Comparison of ENCODE assay signal across 21 cellular contexts in genomic region chr10:63219749-63220148, GRCh38.
DNase-seq lines count a peak whose midpoint lies in the region; ATAC-seq and TF ChIP-seq lines count a peak whose summit lies in the region.
"Had no signal": no experiment of that assay in that cellular context is flagged by ENCODE, and none has a peak within 500 bp of the region (broad histone marks: within the 10 kb centered on the region; RNA-seq: fewer than 3 reads in every experiment).

No MANE protein-coding gene starts in this region.

- H2AK5ac ChIP-seq in H9 (ENCODE audit: insufficient read length, low read length) = no peak overlapping the region

- H3K27me3 Mint-ChIP-seq in memory B cell (no peaks in the 10 kb centered on the region), H9 (ENCODE audit: low read depth) (no peaks in the 10 kb centered on the region)
- no peaks in the 10 kb centered on the region for H3K27me3 Mint-ChIP-seq in activated T-helper 1 cell treated with anti-CD3 and anti-CD28 coated beads, Interleukin-12 subunit alpha, Interleukin-12 subunit beta, Interleukin-2, Interleukin-4 antibody, amounts not matched to agents 30 ng/mL and 10 ng/mL and 1 ng/mL, durations not matched to agents 14 hours and 24 hours and 36 hours (ENCODE audit: insufficient read depth)
- H3K27me3 Mint-ChIP-seq: dendritic cell treated with granulocyte-macrophage colony-stimulating factor and Interleukin-4, amounts not matched to agents 40 ng/mL and 50 ng/mL, for 4 days had no signal

- H3K9me3 ChIP-seq in Karpas-422 (ENCODE audit: low read length) (no peaks in the 10 kb centered on the region), spleen (no peaks in the 10 kb centered on the region), H9 (ENCODE audit: control insufficient read depth, low read depth, low read length) (no peaks in the 10 kb centered on the region)
- H3K9me3 ChIP-seq: Caco-2, ovary, right atrium auricular region, upper lobe of left lung had no signal

- peak overlapping the region; percentile 30 for H3K4me3 Mint-ChIP-seq in memory B cell
- no peak overlapping the region for H3K4me3 Mint-ChIP-seq in H9
- no peak overlapping the region for H3K4me3 Mint-ChIP-seq in activated T-helper 1 cell treated with anti-CD3 and anti-CD28 coated beads, Interleukin-12 subunit alpha, Interleukin-12 subunit beta, Interleukin-2, Interleukin-4 antibody, amounts not matched to agents 30 ng/mL and 10 ng/mL and 1 ng/mL, durations not matched to agents 14 hours and 24 hours and 36 hours
- H3K4me3 Mint-ChIP-seq: dendritic cell treated with granulocyte-macrophage colony-stimulating factor and Interleukin-4, amounts not matched to agents 40 ng/mL and 50 ng/mL, for 4 days had no signal

- H4K20me1 ChIP-seq in Karpas-422 (ENCODE audit: insufficient read depth, low read depth, low read length) (0 out of 2 replicates have a peak, but pooled peaks cover 3% of the 10 kb centered on the region), H9 (ENCODE audit: control insufficient read depth, insufficient read depth, insufficient read length) (no peaks in the 10 kb centered on the region)

- H2BK20ac ChIP-seq in H9 (ENCODE audit: low read depth, low read length, poor library complexity, severe bottlenecking) = no peak overlapping the region

- H3K27ac Mint-ChIP-seq in memory B cell (peak overlapping the region; percentile 70), H9 (no peak overlapping the region)
- H3K27ac Mint-ChIP-seq in activated T-helper 1 cell treated with anti-CD3 and anti-CD28 coated beads, Interleukin-12 subunit alpha, Interleukin-12 subunit beta, Interleukin-2, Interleukin-4 antibody, amounts not matched to agents 30 ng/mL and 10 ng/mL and 1 ng/mL, durations not matched to agents 14 hours and 24 hours and 36 hours = no peak overlapping the region
- H3K27ac Mint-ChIP-seq: dendritic cell treated with granulocyte-macrophage colony-stimulating factor and Interleukin-4, amounts not matched to agents 40 ng/mL and 50 ng/mL, for 4 days had no signal

- H3K4me1 Mint-ChIP-seq in memory B cell (peaks cover 39% of the 10 kb centered on the region), H9 (peaks cover 29 to 43% of the 10 kb centered on the region in 2 experiments)
- H3K4me1 Mint-ChIP-seq in activated T-helper 1 cell treated with anti-CD3 and anti-CD28 coated beads, Interleukin-12 subunit alpha, Interleukin-12 subunit beta, Interleukin-2, Interleukin-4 antibody, amounts not matched to agents 30 ng/mL and 10 ng/mL and 1 ng/mL, durations not matched to agents 14 hours and 24 hours and 36 hours (ENCODE audit: low read depth) = peaks cover 49% of the 10 kb centered on the region

- no peak overlapping the region for H4K91ac ChIP-seq in H9 (ENCODE audit: insufficient read length, low read depth, low read length)

- TF ChIP-seq CTCF in spleen (IDR thresholded peaks at IDR 0.05 in 8 of 11, conservative IDR thresholded peaks at IDR 0.05 in 3 of 11) (no peak), H9 (conservative IDR thresholded peaks at IDR 0.05) (no peak)

- no peak overlapping the region for H3K23ac ChIP-seq in H9 (ENCODE audit: insufficient read length, low read depth, low read length)

- no peaks in the 10 kb centered on the region for H3K23me2 ChIP-seq in H9 (ENCODE audit: insufficient read length, low read depth, low read length, poor library complexity, severe bottlenecking)

- no peak overlapping the region for H3K56ac ChIP-seq in H9 (ENCODE audit: insufficient read length, low read depth, low read length)

- no peak overlapping the region for H3K18ac ChIP-seq in H9 (ENCODE audit: insufficient read length, low read depth, low read length)

- H3K36me3 ChIP-seq in Karpas-422 (ENCODE audit: insufficient read depth, low read length) = peaks cover 13% of the 10 kb centered on the region; the same call in 1 of the 2 replicates
- peaks cover 0 to 21% (median 13%) of the 10 kb centered on the region in 6 donors for H3K36me3 ChIP-seq in spleen
- H3K36me3 ChIP-seq: ovary, right atrium auricular region had no signal

- H2AFZ ChIP-seq in Karpas-422 (ENCODE audit: low read length) (no peak overlapping the region), H9 (ENCODE audit: low read length) (no peak overlapping the region)
- H2AFZ ChIP-seq: GM23248 had no signal

- H3K4me1 ChIP-seq in Karpas-422 (ENCODE audit: low read length) = peaks cover 57% of the 10 kb centered on the region
- H3K4me1 ChIP-seq in spleen = peaks cover 19 to 90% (median 56%) of the 10 kb centered on the region in 6 donors
- peaks cover 2% of the 10 kb centered on the region; the same call in 1 of the 2 replicates for H3K4me1 ChIP-seq in H9 (ENCODE audit: insufficient read depth, low read length)
- H3K4me1 ChIP-seq: Caco-2 had no signal

- no peak overlapping the region for H4K8ac ChIP-seq in H9 (replicated peaks; ENCODE audit: insufficient read length, low read depth, low read length)

- WGBS in spleen, 5 donors = 58 to 65% (median 63%) methylated on average over 5 of the region's 5 CpGs
- WGBS in H9 (ENCODE audit: extremely low coverage, insufficient read length, low lambda C conversion rate) = no CpG with 5 or more reads among the region's 5 CpGs

- peak; percentile 58 for ATAC-seq in memory B cell (ENCODE audit: low read depth)

- H3K36me3 Mint-ChIP-seq in memory B cell (peaks cover 5% of the 10 kb centered on the region), H9 (ENCODE audit: insufficient read depth in 1 of 3, low read depth in 3 of 3) (peaks cover 19 to 24% (median 20%) of the 10 kb centered on the region in 3 experiments; a peak in 6 of 7 replicates)
- peaks cover 13% of the 10 kb centered on the region for H3K36me3 Mint-ChIP-seq in activated T-helper 1 cell treated with anti-CD3 and anti-CD28 coated beads, Interleukin-12 subunit alpha, Interleukin-12 subunit beta, Interleukin-2, Interleukin-4 antibody, amounts not matched to agents 30 ng/mL and 10 ng/mL and 1 ng/mL, durations not matched to agents 14 hours and 24 hours and 36 hours (ENCODE audit: low read depth)

- no peak overlapping the region for H4K5ac ChIP-seq in H9 (ENCODE audit: insufficient read length, low read depth, low read length)

- H3K27ac ChIP-seq in Karpas-422 (ENCODE audit: low read length) = peak overlapping the region; percentile 45
- H3K27ac ChIP-seq in spleen = peak overlapping the region in 4 of 8 donors; percentile 0 to 49 (median 36)
- no peak overlapping the region for H3K27ac ChIP-seq in H9 (ENCODE audit: insufficient read length, low read depth, low read length)
- H3K27ac ChIP-seq: 22Rv1, GM23248, KMS-11, ovary, right atrium auricular region, upper lobe of left lung had no signal

- no peaks in the 10 kb centered on the region for H3K9me2 ChIP-seq in Karpas-422 (replicated peaks; ENCODE audit: insufficient read depth, low read length)

- intact Hi-C loops in spleen (cut with DNase I; ENCODE audit: low total_unique reads) = loop anchor here (10.0 kb wide), 2 partner anchors 245 to 405 kb away; partner anchors contain the start of gene JMJD1C
- intact Hi-C loops in activated T-helper 1 cell treated with anti-CD3 and anti-CD28 coated beads, Interleukin-12 subunit alpha, Interleukin-12 subunit beta, Interleukin-2, Interleukin-4 antibody, amounts not matched to agents 30 ng/mL and 10 ng/mL and 1 ng/mL, durations not matched to agents 14 hours and 24 hours and 36 hours (cut with micrococcal nuclease) = loop anchor here (5.0 kb wide), 2 partner anchors 248 to 303 kb away; partner anchors contain the start of genes JMJD1C and REEP3

- H2BK12ac ChIP-seq in H9 (ENCODE audit: insufficient read length, low read depth, low read length) = no peak overlapping the region

- H3K14ac ChIP-seq in H9 (ENCODE audit: insufficient read depth, low read length) = no peak overlapping the region

- no peak overlapping the region for H3K4me3 ChIP-seq in Karpas-422 (ENCODE audit: low read length)
- no peak overlapping the region for H3K4me3 ChIP-seq in spleen
- H3K4me3 ChIP-seq: GM23248, ovary, right atrium auricular region, upper lobe of left lung had no signal

- H3K4me2 ChIP-seq in Karpas-422 (ENCODE audit: low read depth, low read length, poor library complexity, severe bottlenecking) = peak overlapping the region; percentile 37
- no peak overlapping the region for H3K4me2 ChIP-seq in H9 (ENCODE audit: insufficient read depth, insufficient read length, low read length)
- H3K4me2 ChIP-seq: KMS-11 had no signal

- no peak overlapping the region for H3K4ac ChIP-seq in H9 (ENCODE audit: low read depth, low read length)

- H3K79me1 ChIP-seq in H9 (ENCODE audit: insufficient read depth, low read depth, low read length, poor library complexity, severe bottlenecking) = peaks cover 2% of the 10 kb centered on the region

- DNase-seq in SIG-M5 treated with dmso at 0.1 percent for 504 hours (lab: John Stamatoyannopoulos, UW; ENCODE audit: unreplicated experiment) (peak; percentile 9), SIG-M5 (lab: John Stamatoyannopoulos, UW) (no peak), Karpas-422 (no peak), RPMI8226 (peak; percentile 18), memory B cell (ENCODE audit: low spot score in 2 of 2) (no peak), spleen (no peak), H9 (no peak)
- DNase-seq in activated T-helper 1 cell treated with anti-CD3 and anti-CD28 coated beads, Interleukin-12 subunit alpha, Interleukin-12 subunit beta, Interleukin-2, Interleukin-4 antibody, amounts not matched to agents 30 ng/mL and 10 ng/mL and 1 ng/mL, durations not matched to agents 14 hours and 24 hours and 36 hours (ENCODE audit: low spot score) = no peak
- DNase-seq: activated gamma-delta T cell treated with Interleukin-2 at 50 U/mL for 16 hours; Caco-2; GM23248; kidney glomerular epithelial cell; ovary; SHP77; stimulated activated CD4-positive, alpha-beta T cell treated with anti-CD3 and anti-CD28 coated beads, Interleukin-12 subunit alpha, Interleukin-12 subunit beta, amount 100 ng/mL, for 4 hours; stimulated activated CD4-positive, alpha-beta T cell treated with anti-CD3 and anti-CD28 coated beads, Interleukin-4, amount 100 ng/mL, for 4 hours; upper lobe of left lung had no signal

- H3T11ph ChIP-seq in H9 (ENCODE audit: low read length) = no peak overlapping the region

- no peak overlapping the region for H2BK15ac ChIP-seq in H9 (ENCODE audit: low read depth, low read length)

- H3K9me3 Mint-ChIP-seq in memory B cell (no peaks in the 10 kb centered on the region), H9 (no peaks in the 10 kb centered on the region)
- no peaks in the 10 kb centered on the region for H3K9me3 Mint-ChIP-seq in activated T-helper 1 cell treated with anti-CD3 and anti-CD28 coated beads, Interleukin-12 subunit alpha, Interleukin-12 subunit beta, Interleukin-2, Interleukin-4 antibody, amounts not matched to agents 30 ng/mL and 10 ng/mL and 1 ng/mL, durations not matched to agents 14 hours and 24 hours and 36 hours
- H3K9me3 Mint-ChIP-seq: dendritic cell treated with granulocyte-macrophage colony-stimulating factor and Interleukin-4, amounts not matched to agents 40 ng/mL and 50 ng/mL, for 4 days had no signal

- H3K27me3 ChIP-seq in Karpas-422 (ENCODE audit: low read length) = no peaks in the 10 kb centered on the region
- no peaks in the 10 kb centered on the region for H3K27me3 ChIP-seq in spleen (replicated peaks in 1 of 7)
- no peaks in the 10 kb centered on the region for H3K27me3 ChIP-seq in H9 (ENCODE audit: insufficient read depth, low read length)
- H3K27me3 ChIP-seq: ovary, right atrium auricular region, upper lobe of left lung had no signal

- peaks cover 90% of the 10 kb centered on the region for H3K79me2 ChIP-seq in Karpas-422 (ENCODE audit: low read length)
- H3K79me2 ChIP-seq in H9 (ENCODE audit: insufficient read depth, low read length) = peaks cover 21% of the 10 kb centered on the region; the same call in 1 of the 2 replicates

- H3K9ac ChIP-seq in Karpas-422 (ENCODE audit: low read length) (no peak overlapping the region), H9 (ENCODE audit: extremely low read depth, insufficient read length, low read length) (no peak overlapping the region)
- H3K9ac ChIP-seq: GM23248, KMS-11 had no signal

- no peak for TF ChIP-seq POLR2A in spleen (IDR thresholded peaks at IDR 0.05)

- no peak overlapping the region for H2BK120ac ChIP-seq in H9 (ENCODE audit: low read depth, low read length, poor library complexity, severe bottlenecking)

- no peak overlapping the region for H2BK5ac ChIP-seq in H9 (ENCODE audit: insufficient read length, low read length)

Comparison
In these comparisons a context has a peak if more than half of its experiments do, and no peak if none do; other contexts are left out.
1. DNase-seq: peak in SIG-M5 treated with dmso at 0.1 percent for 504 hours (single experiment) and RPMI8226 (single experiment); none in SIG-M5 (single experiment), Karpas-422 (single experiment), memory B cell (0 of 2), spleen (single experiment), H9 (single experiment) and activated T-helper 1 cell treated with anti-CD3 and anti-CD28 coated beads, Interleukin-12 subunit alpha, Interleukin-12 subunit beta, Interleukin-2, Interleukin-4 antibody, amounts not matched to agents 30 ng/mL and 10 ng/mL and 1 ng/mL, durations not matched to agents 14 hours and 24 hours and 36 hours (single experiment).